22 cellular contexts compared by ENCODE assay signal in the genomic region with DNA sequence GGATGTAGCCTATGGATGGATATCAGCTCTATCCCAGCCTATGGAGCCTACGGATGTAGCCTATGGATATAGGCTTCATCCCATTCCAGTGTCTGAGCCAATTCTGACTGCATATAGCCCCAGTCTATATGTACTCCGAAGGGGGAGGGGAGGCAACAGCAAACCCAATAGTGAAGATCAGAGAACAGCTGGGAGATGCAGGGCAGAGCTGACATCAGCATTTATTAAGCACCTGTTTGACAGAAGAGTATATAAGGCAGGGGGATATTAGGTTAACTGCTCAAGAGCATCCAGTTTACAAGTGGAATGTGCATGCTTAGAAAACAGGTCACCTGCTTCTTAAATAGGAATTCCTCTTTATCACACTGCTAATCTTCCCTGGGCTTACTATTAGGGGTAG.
"Had no signal": no experiment of that assay in that cellular context is flagged by ENCODE, and none has a peak within 500 bp of the region (broad histone marks: within the 10 kb centered on the region; RNA-seq: fewer than 3 reads in every experiment).

No MANE protein-coding gene starts in this region.

- H3K27ac ChIP-seq: breast epithelium, Peyer's patch had no signal

- H3K4me3 ChIP-seq: breast epithelium, Peyer's patch had no signal

- H3K9me3 Mint-ChIP-seq: activated naive CD4-positive, alpha-beta T cell treated with anti-CD3 and anti-CD28 coated beads, Interleukin-2, amount 50 U/mL, for 24 hours; activated T-cell treated with anti-CD3 and anti-CD28 coated beads, Interleukin-2, amount 50 U/mL, for 24 hours; activated T-helper 1 cell treated with anti-CD3 and anti-CD28 coated beads, Interleukin-12 subunit alpha, Interleukin-12 subunit beta, Interleukin-2, Interleukin-4 antibody, amounts not matched to agents 30 ng/mL and 10 ng/mL and 1 ng/mL, durations not matched to agents 14 hours and 24 hours and 36 hours; T-helper 1 cell treated with Interleukin-12 subunit alpha and Interleukin-12 subunit beta and Interleukin-4 antibody, amounts not matched to agents 30 μg/mL and 1 μg/mL, for 36 hours had no signal

- H3K27me3 ChIP-seq: breast epithelium, Peyer's patch had no signal

- ATAC-seq: activated CD8-positive, alpha-beta memory T cell treated with anti-CD3 and anti-CD28 coated beads, Interleukin-2, amount 10 ng/mL, durations not matched to agents 7 days and 5 days had no signal

- H3K36me3 Mint-ChIP-seq: activated CD8-positive, alpha-beta memory T cell treated with anti-CD3 and anti-CD28 coated beads, Interleukin-2, amount 10 ng/mL, durations not matched to agents 7 days and 5 days; activated naive CD4-positive, alpha-beta T cell treated with anti-CD3 and anti-CD28 coated beads, Interleukin-2, amount 50 U/mL, for 24 hours had no signal

- H3K27ac Mint-ChIP-seq: activated CD8-positive, alpha-beta memory T cell treated with anti-CD3 and anti-CD28 coated beads, Interleukin-2, amount 10 ng/mL, durations not matched to agents 7 days and 5 days; activated naive CD4-positive, alpha-beta T cell treated with anti-CD3 and anti-CD28 coated beads, Interleukin-2, amount 50 U/mL, for 24 hours; activated T-cell treated with anti-CD3 and anti-CD28 coated beads, Interleukin-2, amount 50 U/mL, for 24 hours; T-helper 1 cell treated with Interleukin-12 subunit alpha and Interleukin-12 subunit beta and Interleukin-4 antibody, amounts not matched to agents 30 μg/mL and 1 μg/mL, for 36 hours had no signal

- H3K4me3 Mint-ChIP-seq: activated CD8-positive, alpha-beta memory T cell treated with anti-CD3 and anti-CD28 coated beads, Interleukin-2, amount 10 ng/mL, durations not matched to agents 7 days and 5 days; activated naive CD4-positive, alpha-beta T cell treated with anti-CD3 and anti-CD28 coated beads, Interleukin-2, amount 50 U/mL, for 24 hours; activated T-cell treated with anti-CD3 and anti-CD28 coated beads, Interleukin-2, amount 50 U/mL, for 24 hours; activated T-helper 1 cell treated with anti-CD3 and anti-CD28 coated beads, Interleukin-12 subunit alpha, Interleukin-12 subunit beta, Interleukin-2, Interleukin-4 antibody, amounts not matched to agents 30 ng/mL and 10 ng/mL and 1 ng/mL, durations not matched to agents 14 hours and 24 hours and 36 hours; T-helper 1 cell treated with Interleukin-12 subunit alpha and Interleukin-12 subunit beta and Interleukin-4 antibody, amounts not matched to agents 30 μg/mL and 1 μg/mL, for 36 hours had no signal

- H3K4me1 ChIP-seq: breast epithelium had no signal

- DNase-seq: activated CD4-positive, alpha-beta T cell treated with anti-CD3 and anti-CD28 coated beads for 48 hours; activated CD4-positive, alpha-beta T cell treated with anti-CD3 and anti-CD28 coated beads, Interleukin-2, amount 50 U/mL, for 48 hours; activated CD4-positive, CD25-positive, alpha-beta regulatory T cell treated with anti-CD3 and anti-CD28 coated beads, Interleukin-2, amount 50 U/mL, for 72 hours; activated CD8-positive, alpha-beta memory T cell treated with anti-CD3 and anti-CD28 coated beads, Interleukin-2, amount 10 ng/mL, durations not matched to agents 7 days and 5 days; activated effector memory CD4-positive, alpha-beta T cell treated with Interleukin-2 at 50 U/mL for 16 hours; activated naive CD4-positive, alpha-beta T cell; activated T-cell treated with anti-CD3 and anti-CD28 coated beads, Interleukin-2, amount 50 U/mL, for 24 hours; aorta; caudate nucleus; NCI-H1092; NCI-H1930; NCI-H2171; NCI-H2227 treated with DMSO at 0.1 percent for 48 hours; NCI-H446 treated with DMSO at 0.1 percent for 48 hours; NCI-H526; NCI-H774; Peyer's patch; SHP77 had no signal

- H3K27me3 Mint-ChIP-seq: activated CD8-positive, alpha-beta memory T cell treated with anti-CD3 and anti-CD28 coated beads, Interleukin-2, amount 10 ng/mL, durations not matched to agents 7 days and 5 days; activated naive CD4-positive, alpha-beta T cell treated with anti-CD3 and anti-CD28 coated beads, Interleukin-2, amount 50 U/mL, for 24 hours; activated T-cell treated with anti-CD3 and anti-CD28 coated beads, Interleukin-2, amount 50 U/mL, for 24 hours had no signal

- H3K9me3 ChIP-seq: breast epithelium, Peyer's patch had no signal

- H3K36me3 ChIP-seq: breast epithelium, Peyer's patch had no signal
